In genomic region chr1:86704456-86704971, GRCh38 we compare ENCODE assay signal across 8 cellular contexts. TPM values are rescaled to one million over a fixed set of nuclear protein-coding genes. Genes with fewer than 3 reads are reported as not detected.
DNase-seq lines count a peak whose midpoint lies in the region; ATAC-seq, FAIRE-seq and TF ChIP-seq lines count a peak whose summit lies in the region.

SH3GLB1 (plus strand) TSS chr1:86704576; CDS start chr1:86704900, 324 bp downstream.

- H3K9me3 ChIP-seq in BE2C, result no peaks in the 10 kb centered on the region
- H3K9me3 ChIP-seq in kidney (ENCODE audit: control insufficient read depth in 1 of 2, low read length in 2 of 2), result no peaks in the 10 kb centered on the region

- no peaks in the 10 kb centered on the region for H3K36me3 ChIP-seq in BE2C
- H3K36me3 ChIP-seq in kidney (ENCODE audit: control insufficient read depth in 1 of 2, insufficient read depth in 2 of 2, low read length in 2 of 2), result no peaks in the 10 kb centered on the region

- H3K9ac ChIP-seq in kidney (ENCODE audit: low read length in 2 of 2), result peak within 1 kb of the TSS; percentile 94 to 98

- H3K4me1 ChIP-seq in BE2C (no peaks in the 10 kb centered on the region), kidney (ENCODE audit: control insufficient read depth in 1 of 2, insufficient read depth in 1 of 2, low read depth in 1 of 2, low read length in 2 of 2) (peaks cover 3 to 21% of the 10 kb centered on the region in 2 donors)

- DNase-seq in BE2C (peak; percentile 85), NCI-H446 (lab: John Stamatoyannopoulos, UW) (peak; percentile 62 to 96), cerebellar cortex (ENCODE audit: low spot score) (peak; percentile 79), kidney (peak; percentile 96)
- DNase-seq in activated CD4-positive, CD25-positive, alpha-beta regulatory T cell treated with anti-CD3 and anti-CD28 coated beads, Interleukin-2, amount 50 U/mL, for 72 hours, result peak; percentile 92
- DNase-seq in stimulated activated CD4-positive, alpha-beta T cell treated with anti-CD3 and anti-CD28 coated beads, Interleukin-15, amount 100 ng/mL, for 24 hours, result peak; percentile 91

- H3K27me3 ChIP-seq in BE2C, result no peaks in the 10 kb centered on the region

- H3K4me3 ChIP-seq in BE2C (ENCODE audit: low read depth, low read length) (peak within 1 kb of the TSS; percentile 78), kidney (ENCODE audit: low read length in 2 of 2) (peak within 1 kb of the TSS; percentile 86 to 96)

- peak; percentile 82 for ATAC-seq in HG03378 (IDR thresholded peaks at IDR 0.05; ENCODE audit: unreplicated experiment)

- FAIRE-seq in kidney (lab: Jason Lieb, UNC), result no peak

- peak; percentile 58 for TF ChIP-seq CTCF in BE2C (IDR thresholded peaks at IDR 0.05; ENCODE audit: low read depth, low read length)
- TF ChIP-seq CTCF in kidney (IDR thresholded peaks at IDR 0.05; ENCODE audit: borderline replicate concordance, extremely low read depth, insufficient read depth), result peak; percentile 75

- intact Hi-C loops in kidney (cut with DNase I), result no loop called here

- peak; percentile 85 for TF ChIP-seq POLR2A in GM19099 (IDR thresholded peaks at IDR 0.05; ENCODE audit: extremely low read depth, insufficient read length, low read depth)

- peak within 1 kb of the TSS; percentile 96 to 97 for H3K27ac ChIP-seq in kidney (ENCODE audit: low read depth in 2 of 2, low read length in 2 of 2)

RNA-seq across cellular contexts. Expression of gene SH3GLB1, which starts in this region (rescaled TPM):
- polyA plus RNA-seq in BE2C (2012; ENCODE audit: insufficient read depth, insufficient read length, low read depth), result 22.0 TPM
- 79.7 TPM for total RNA-seq in kidney
- polyA plus RNA-seq in kidney (ENCODE audit: insufficient read depth, low read depth, low replicate concordance), result 47.9 TPM

Comparison
In these comparisons a context has a peak if more than half of its experiments do, and no peak if none do; other contexts are left out.
1. Peak in every context shown above with its lines: DNase-seq, ATAC-seq, H3K4me3 ChIP-seq and H3K27ac ChIP-seq.